30 cellular contexts compared by ENCODE assay signal in genomic region chr14:103165323-103165722, GRCh38.
"Had no signal": no experiment of that assay in that cellular context is flagged by ENCODE, and none has a peak within 500 bp of the region (broad histone marks: within the 10 kb centered on the region; RNA-seq: fewer than 3 reads in every experiment).

No MANE protein-coding gene starts in this region.

- H3K9me3 Mint-ChIP-seq: activated T-cell treated with anti-CD3 and anti-CD28 coated beads, Interleukin-2, amount 50 U/mL, for 24 hours; activated T-helper 17 cell treated with anti-CD3 and anti-CD28 coated beads, Interleukin-2, amount 50 U/mL, for 72 hours had no signal

- H3K27ac ChIP-seq: brain microvascular endothelial cell, epithelial cell of prostate, esophagus squamous epithelium, gastroesophageal sphincter, WERI-Rb-1 had no signal

- H3K36me3 ChIP-seq: brain microvascular endothelial cell, esophagus squamous epithelium, gastroesophageal sphincter, WERI-Rb-1 had no signal

- H3K4me3 ChIP-seq: esophagus squamous epithelium, gastroesophageal sphincter had no signal

- H3K27ac Mint-ChIP-seq: activated B cell treated with CpG ODN at 0.5 μM for 24 hours; activated CD8-positive, alpha-beta memory T cell treated with anti-CD3 and anti-CD28 coated beads, Interleukin-2, amount 10 ng/mL, durations not matched to agents 7 days and 5 days; activated CD8-positive, alpha-beta T cell treated with anti-CD3 and anti-CD28 coated beads for 36 hours; activated naive CD8-positive, alpha-beta T cell; activated T-cell treated with anti-CD3 and anti-CD28 coated beads, Interleukin-2, amount 50 U/mL, for 24 hours; activated T-helper 17 cell treated with anti-CD3 and anti-CD28 coated beads, Interleukin-2, amount 50 U/mL, for 72 hours; T-helper 17 cell; T-helper 2 cell treated with Interferon-gamma antibody and Interleukin-4, amounts not matched to agents 5 μg/mL and 100 μg/mL, for 36 hours had no signal

- H3K4me3 Mint-ChIP-seq: activated B cell treated with CpG ODN at 0.5 μM for 24 hours; activated CD8-positive, alpha-beta memory T cell treated with anti-CD3 and anti-CD28 coated beads, Interleukin-2, amount 10 ng/mL, durations not matched to agents 7 days and 5 days; activated CD8-positive, alpha-beta T cell treated with anti-CD3 and anti-CD28 coated beads for 36 hours; activated naive CD8-positive, alpha-beta T cell; activated T-cell treated with anti-CD3 and anti-CD28 coated beads, Interleukin-2, amount 50 U/mL, for 24 hours; activated T-helper 17 cell treated with anti-CD3 and anti-CD28 coated beads, Interleukin-2, amount 50 U/mL, for 72 hours; T-helper 17 cell; T-helper 2 cell treated with Interferon-gamma antibody and Interleukin-4, amounts not matched to agents 5 μg/mL and 100 μg/mL, for 36 hours had no signal

- DNase-seq: activated B cell treated with CpG ODN at 0.5 μM for 24 hours; activated CD4-positive, alpha-beta T cell treated with anti-CD3 and anti-CD28 coated beads for 48 hours; activated CD4-positive, alpha-beta T cell treated with anti-CD3 and anti-CD28 coated beads, Interleukin-2, amount 50 U/mL, for 1 hour; activated CD4-positive, alpha-beta T cell treated with anti-CD3 and anti-CD28 coated beads, Interleukin-2, amount 50 U/mL, for 48 hours; activated CD8-positive, alpha-beta memory T cell treated with anti-CD3 and anti-CD28 coated beads, Interleukin-2, amount 10 ng/mL, durations not matched to agents 7 days and 5 days; activated CD8-positive, alpha-beta memory T cell treated with anti-CD3 and anti-CD28 coated beads, Interleukin-2, amount 50 U/mL, for 4 hours; activated CD8-positive, alpha-beta T cell treated with anti-CD3 and anti-CD28 coated beads for 36 hours; activated effector memory CD4-positive, alpha-beta T cell treated with Interleukin-2 at 50 U/mL for 16 hours; activated gamma-delta T cell treated with Interleukin-2 at 50 U/mL for 16 hours; activated naive CD4-positive, alpha-beta T cell treated with anti-CD3 and anti-CD28 coated beads, Interleukin-2, amount 50 U/mL, for 16 hours; activated naive CD4-positive, alpha-beta T cell treated with Interleukin-2 at 50 U/mL for 16 hours; activated T-cell treated with anti-CD3 and anti-CD28 coated beads for 4 hours; activated T-cell treated with anti-CD3 and anti-CD28 coated beads, Interleukin-2, amount 50 U/mL, for 24 hours; amniotic stem cell; anterior cingulate cortex; brain microvascular endothelial cell; caudate nucleus; effector CD8-positive, alpha-beta T cell; esophagus squamous epithelium; foreskin melanocyte; T-helper 1 cell; T-helper 17 cell; T1000; WERI-Rb-1 had no signal

- ATAC-seq: activated CD4-positive, CD25-positive, alpha-beta regulatory T cell treated with anti-CD3 and anti-CD28 coated beads, Interleukin-2, amount 50 U/mL, for 24 hours; activated CD8-positive, alpha-beta memory T cell treated with anti-CD3 and anti-CD28 coated beads, Interleukin-2, amount 10 ng/mL, durations not matched to agents 7 days and 5 days; activated CD8-positive, alpha-beta T cell treated with anti-CD3 and anti-CD28 coated beads for 36 hours; activated T-helper 17 cell treated with anti-CD3 and anti-CD28 coated beads, Interleukin-2, amount 50 U/mL, for 72 hours; gastroesophageal sphincter; T-helper 17 cell had no signal

- H3K4me1 Mint-ChIP-seq: activated B cell treated with CpG ODN at 0.5 μM for 24 hours; activated T-helper 17 cell treated with anti-CD3 and anti-CD28 coated beads, Interleukin-2, amount 50 U/mL, for 72 hours had no signal

- H3K4me1 ChIP-seq: gastroesophageal sphincter had no signal
